Comparison of ENCODE assay signal across 1 cellular context in genomic region chr1:242524571-242525359, GRCh38.
TF ChIP-seq lines count a peak whose summit lies in the region.

Gene PLD5, minus strand, starts transcription at chr1:242524697.

TF ChIP-seq in GM23338, 12 proteins besides CTCF, POLR2A, EP300 and RAD21 (continued from another document):
- TF ChIP-seq ETS1 (IDR thresholded peaks at IDR 0.05) (no peak), EZH2phosphoT487 (IDR thresholded peaks at IDR 0.05; ENCODE audit: unreplicated experiment) (no peak), ZNF462 (CRISPR knock-in tag; IDR thresholded peaks at IDR 0.05) (no peak), REST (IDR thresholded peaks at IDR 0.05; ENCODE audit: unreplicated experiment) (no peak)
TF ChIP-seq in GM23338: peak in this region for 0.
